In the genomic region with DNA sequence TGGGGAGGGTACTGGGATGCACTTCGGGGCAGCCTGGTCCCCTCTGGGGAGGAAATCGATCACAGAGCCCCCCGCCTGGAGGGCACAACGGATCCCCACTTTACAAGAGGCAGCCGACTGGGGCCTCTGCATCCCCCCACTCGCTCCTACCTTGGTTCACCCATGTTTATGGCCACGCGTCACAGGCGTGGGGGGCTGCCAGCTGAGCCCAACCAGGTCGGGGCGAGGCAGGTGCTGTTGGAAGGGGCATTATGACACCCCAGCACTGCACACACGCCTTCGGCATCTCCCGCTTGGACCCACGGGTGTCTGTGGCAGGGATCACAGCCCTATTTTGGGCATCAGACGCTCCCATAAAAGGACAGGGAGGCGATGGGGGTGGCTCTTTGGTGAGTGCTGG, we compare ENCODE assay signal across 34 cellular contexts.
"Had no signal": no experiment of that assay in that cellular context is flagged by ENCODE, and none has a peak within 500 bp of the region (broad histone marks: within the 10 kb centered on the region; RNA-seq: fewer than 3 reads in every experiment).

No MANE protein-coding gene starts in this region.

- DNase-seq: Karpas-422, Kasumi-1, MG63, MM.1S, MV-4-11, NCI-H1048, NCI-H1092, NCI-H1092 treated with DMSO at 0.1 percent for 48 hours, NCI-H1105, NCI-H1105 treated with DMSO at 0.1 percent for 48 hours, NCI-H1417, NCI-H1417 treated with DMSO at 0.1 percent for 48 hours, NCI-H1436, NCI-H1436 treated with DMSO at 0.1 percent for 48 hours, NCI-H146, NCI-H1694, NCI-H1694 treated with DMSO at 0.1 percent for 48 hours, NCI-H187, NCI-H187 treated with DMSO at 0.1 percent for 48 hours, NCI-H1930, NCI-H2029, NCI-H2029 treated with DMSO at 0.1 percent for 48 hours, NCI-H2081, NCI-H2081 treated with DMSO at 0.1 percent for 48 hours, NCI-H2107, NCI-H2171, NCI-H2171 treated with DMSO at 0.1 percent for 48 hours, NCI-H2227 treated with DMSO at 0.1 percent for 48 hours, NCI-H226, NCI-H345, NCI-H446, NCI-H446 treated with DMSO at 0.1 percent for 48 hours, NCI-H510A had no signal

- H3K27ac ChIP-seq: KMS-11 had no signal

- H3K36me3 ChIP-seq: MG63 had no signal

- H3K9me3 ChIP-seq: MG63 had no signal

- H3K9ac ChIP-seq: KMS-11 had no signal

- H3K4me2 ChIP-seq: KMS-11 had no signal

- H3K4me3 ChIP-seq: MG63 had no signal

- H3K27me3 ChIP-seq: MG63 had no signal
